21 cellular contexts compared by ENCODE assay signal in genomic region chr2:180122874-180123273, GRCh38.
DNase-seq lines count a peak whose midpoint lies in the region; ATAC-seq, FAIRE-seq and TF ChIP-seq lines count a peak whose summit lies in the region.
"Had no signal": no experiment of that assay in that cellular context is flagged by ENCODE, and none has a peak within 500 bp of the region (broad histone marks: within the 10 kb centered on the region; RNA-seq: fewer than 3 reads in every experiment).

No MANE protein-coding gene starts in this region.

- no peaks in the 10 kb centered on the region for H3K36me3 ChIP-seq in aorta (ENCODE audit: control insufficient read depth in 1 of 2, insufficient read depth in 2 of 2, low read length in 1 of 2)
- H3K36me3 ChIP-seq: SJCRH30, spleen, thyroid gland had no signal

- TF ChIP-seq CTCF in astrocyte of the cerebellum (IDR thresholded peaks at IDR 0.05; ENCODE audit: low read depth, low read length, missing control alignments), result no peak
- no peak for TF ChIP-seq CTCF in foreskin fibroblast (IDR thresholded peaks at IDR 0.05; ENCODE audit: low read depth, low read length)

- H3K4me1 ChIP-seq in aorta (ENCODE audit: control insufficient read depth in 1 of 2, insufficient read depth in 2 of 2, low read length in 2 of 2), result no peaks in the 10 kb centered on the region
- H3K4me1 ChIP-seq: thyroid gland had no signal

- intact Hi-C loops in aorta (cut with DNase I), result loop anchor here in 1 of 2 donors (10.0 kb wide), 1 partner anchor 1342 kb away; no protein-coding TSS in a partner anchor

- ATAC-seq in HG03196 (IDR thresholded peaks at IDR 0.05; ENCODE audit: unreplicated experiment) (no peak), aorta (ENCODE audit: low FRiP score) (no peak)
- ATAC-seq: activated naive CD8-positive, alpha-beta T cell treated with anti-CD3 and anti-CD28 coated beads, Interleukin-2, amount 50 U/mL, for 24 hours; CD8-positive, alpha-beta T cell had no signal

- no peak for TF ChIP-seq POLR2A in GM12892 (IDR thresholded peaks at IDR 0.05; ENCODE audit: low read depth, low read length)

- 63 to 65% methylated on average over 2 of the region's 2 CpGs for WGBS in aorta, 2 donors

- H3K4me3 ChIP-seq in astrocyte of the cerebellum (ENCODE audit: low read depth, low read length) (no peak overlapping the region), foreskin fibroblast (ENCODE audit: low read depth in 1 of 2, low read length in 2 of 2) (no peak overlapping the region), aorta (ENCODE audit: low read length in 2 of 2) (no peak overlapping the region)
- H3K4me3 ChIP-seq: SJCRH30, spleen, thyroid gland had no signal

- FAIRE-seq in GM12892 (lab: Jason Lieb, UNC), result no peak

- in situ Hi-C loops in astrocyte of the cerebellum (cut with HindIII; ENCODE audit: low sequenced_read_pairs), result no loop called here

- DNase-seq in NCI-H2227 treated with DMSO at 0.1 percent for 48 hours (lab: John Stamatoyannopoulos, UW) (peak; percentile 11), NCI-H2227 (lab: John Stamatoyannopoulos, UW; ENCODE audit: unreplicated experiment) (no peak), astrocyte of the cerebellum (ENCODE audit: low read depth) (peak; percentile 28), foreskin fibroblast (peak; percentile 34 to 56), GM12892 (ENCODE audit: insufficient read length) (no peak), aorta (no peak), C1 segment of cervical spinal cord (lab: John Stamatoyannopoulos, UW) (no peak)
- DNase-seq: activated CD8-positive, alpha-beta memory T cell treated with anti-CD3 and anti-CD28 coated beads for 24 hours; activated naive CD8-positive, alpha-beta T cell treated with anti-CD3 and anti-CD28 coated beads, Interleukin-2, amount 50 U/mL, for 24 hours; CD8-positive, alpha-beta T cell; DMS79; naive B cell; NCI-H2029 treated with DMSO at 0.1 percent for 48 hours; NCI-H524; posterior cingulate gyrus; SJCRH30; spleen; T-helper 2 cell; thyroid gland had no signal

- H3K27me3 ChIP-seq in aorta (ENCODE audit: control insufficient read depth in 1 of 2, insufficient read depth in 2 of 2, low read length in 1 of 2), result no peaks in the 10 kb centered on the region
- H3K27me3 ChIP-seq: SJCRH30, thyroid gland had no signal

- H3K27ac ChIP-seq in aorta (ENCODE audit: low read depth in 1 of 2, low read length in 2 of 2), result no peak overlapping the region
- H3K27ac ChIP-seq: 22Rv1, SJCRH30, spleen, thyroid gland had no signal

- no peaks in the 10 kb centered on the region for H3K9me3 ChIP-seq in aorta (ENCODE audit: control insufficient read depth, low read length)
- H3K9me3 ChIP-seq: SJCRH30, spleen, thyroid gland had no signal

Comparison
In these comparisons a context has a peak if more than half of its experiments do, and no peak if none do; other contexts are left out.
1. DNase-seq: peak in NCI-H2227 treated with DMSO at 0.1 percent for 48 hours (single experiment), astrocyte of the cerebellum (single experiment) and foreskin fibroblast (2 of 2); none in NCI-H2227 (single experiment), GM12892 (single experiment), aorta (0 of 2) and C1 segment of cervical spinal cord (0 of 14).